Comparison of ENCODE assay signal across 1 cellular context in the genomic region with DNA sequence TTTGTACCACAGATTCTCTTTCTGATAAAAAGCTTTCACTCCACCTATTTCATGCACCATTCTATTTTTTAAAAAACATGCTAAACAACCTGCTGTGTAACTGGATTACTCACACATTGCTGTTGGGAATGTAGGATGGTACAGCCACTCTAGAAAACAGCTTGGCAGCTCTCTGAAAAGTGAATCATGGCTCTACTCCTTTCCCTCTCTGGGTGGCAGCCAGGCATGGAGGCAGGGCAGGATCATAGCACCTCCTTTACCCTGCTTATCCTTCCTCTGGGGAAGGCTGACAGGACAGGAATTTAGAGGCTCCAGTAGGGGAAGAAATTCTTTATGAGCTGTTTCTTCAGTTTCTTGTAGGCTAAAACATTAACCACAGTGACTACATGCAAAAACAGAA.
TF ChIP-seq lines count a peak whose summit lies in the region.

No MANE protein-coding gene starts in this region.

TF ChIP-seq in WTC11, 78 proteins besides CTCF, POLR2A, EP300 and RAD21 (continued from another document):
- TF ChIP-seq, protein P1, sequence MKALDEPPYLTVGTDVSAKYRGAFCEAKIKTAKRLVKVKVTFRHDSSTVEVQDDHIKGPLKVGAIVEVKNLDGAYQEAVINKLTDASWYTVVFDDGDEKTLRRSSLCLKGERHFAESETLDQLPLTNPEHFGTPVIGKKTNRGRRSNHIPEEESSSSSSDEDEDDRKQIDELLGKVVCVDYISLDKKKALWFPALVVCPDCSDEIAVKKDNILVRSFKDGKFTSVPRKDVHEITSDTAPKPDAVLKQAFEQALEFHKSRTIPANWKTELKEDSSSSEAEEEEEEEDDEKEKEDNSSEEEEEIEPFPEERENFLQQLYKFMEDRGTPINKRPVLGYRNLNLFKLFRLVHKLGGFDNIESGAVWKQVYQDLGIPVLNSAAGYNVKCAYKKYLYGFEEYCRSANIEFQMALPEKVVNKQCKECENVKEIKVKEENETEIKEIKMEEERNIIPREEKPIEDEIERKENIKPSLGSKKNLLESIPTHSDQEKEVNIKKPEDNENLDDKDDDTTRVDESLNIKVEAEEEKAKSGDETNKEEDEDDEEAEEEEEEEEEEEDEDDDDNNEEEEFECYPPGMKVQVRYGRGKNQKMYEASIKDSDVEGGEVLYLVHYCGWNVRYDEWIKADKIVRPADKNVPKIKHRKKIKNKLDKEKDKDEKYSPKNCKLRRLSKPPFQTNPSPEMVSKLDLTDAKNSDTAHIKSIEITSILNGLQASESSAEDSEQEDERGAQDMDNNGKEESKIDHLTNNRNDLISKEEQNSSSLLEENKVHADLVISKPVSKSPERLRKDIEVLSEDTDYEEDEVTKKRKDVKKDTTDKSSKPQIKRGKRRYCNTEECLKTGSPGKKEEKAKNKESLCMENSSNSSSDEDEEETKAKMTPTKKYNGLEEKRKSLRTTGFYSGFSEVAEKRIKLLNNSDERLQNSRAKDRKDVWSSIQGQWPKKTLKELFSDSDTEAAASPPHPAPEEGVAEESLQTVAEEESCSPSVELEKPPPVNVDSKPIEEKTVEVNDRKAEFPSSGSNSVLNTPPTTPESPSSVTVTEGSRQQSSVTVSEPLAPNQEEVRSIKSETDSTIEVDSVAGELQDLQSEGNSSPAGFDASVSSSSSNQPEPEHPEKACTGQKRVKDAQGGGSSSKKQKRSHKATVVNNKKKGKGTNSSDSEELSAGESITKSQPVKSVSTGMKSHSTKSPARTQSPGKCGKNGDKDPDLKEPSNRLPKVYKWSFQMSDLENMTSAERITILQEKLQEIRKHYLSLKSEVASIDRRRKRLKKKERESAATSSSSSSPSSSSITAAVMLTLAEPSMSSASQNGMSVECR (CRISPR knock-in tag; IDR thresholded peaks at IDR 0.05; ENCODE audit: borderline replicate concordance) = no peak
TF ChIP-seq in WTC11: peak in this region for 0.
